ENCODE assay signal across 1 cellular context in the genomic region with DNA sequence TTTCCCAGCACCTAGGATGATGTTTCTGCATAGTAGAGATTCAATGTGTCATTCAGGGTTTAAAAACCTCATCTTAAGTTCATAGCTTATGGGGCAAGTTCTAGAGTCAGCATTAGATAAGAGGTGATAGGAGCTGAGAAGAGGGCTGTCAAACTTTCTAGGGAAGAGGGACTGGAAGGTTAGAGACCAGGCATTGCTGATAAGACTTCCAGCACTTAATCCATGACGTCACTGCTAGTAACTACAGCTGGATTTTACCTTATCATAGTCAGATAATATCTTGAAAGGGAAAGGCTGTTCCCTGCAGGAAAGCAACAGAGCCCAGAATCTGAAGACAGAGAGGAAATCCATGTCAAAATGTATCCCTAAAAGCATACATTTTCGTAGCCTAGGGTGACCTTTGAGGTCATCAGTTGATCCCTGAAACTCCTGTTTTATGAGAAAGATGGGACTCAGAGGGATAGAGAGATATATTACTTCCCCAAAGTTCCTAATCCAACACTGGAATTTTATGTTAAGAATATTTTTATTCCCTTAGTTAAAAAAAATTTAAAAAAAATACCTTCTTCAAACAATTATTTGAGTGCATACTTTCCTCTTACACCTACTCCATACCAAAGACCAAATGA.
TF ChIP-seq lines count a peak whose summit lies in the region.

No MANE protein-coding gene starts in this region.

TF ChIP-seq in SK-N-SH, 30 proteins besides CTCF, POLR2A, EP300 and RAD21 (continued from another document):
- TF ChIP-seq CHD2 (IDR thresholded peaks at IDR 0.05; ENCODE audit: low read length, partially characterized antibody), result peak; percentile 84
- TF ChIP-seq GATA2 (CRISPR knock-in tag; IDR thresholded peaks at IDR 0.05), result peak; percentile 98
- TF ChIP-seq FOXJ3 (CRISPR knock-in tag; IDR thresholded peaks at IDR 0.05), result peak; percentile 93
- TF ChIP-seq RCOR1 (IDR thresholded peaks at IDR 0.05; ENCODE audit: low read length), result peak; percentile 81; the same call in 1 of the 2 replicates
- TF ChIP-seq MXI1 (IDR thresholded peaks at IDR 0.05; ENCODE audit: low read depth, low read length), result peak; percentile 54; the same call in 1 of the 2 replicates
